Comparison of ENCODE assay signal across 8 cellular contexts in genomic region chr17:44198721-44199552, GRCh38. TPM values are rescaled to one million over a fixed set of nuclear protein-coding genes. Genes with fewer than 3 reads are reported as not detected.
DNase-seq lines count a peak whose midpoint lies in the region; ATAC-seq and TF ChIP-seq lines count a peak whose summit lies in the region.

No MANE protein-coding gene starts in this region.

- H2AFZ ChIP-seq in SK-N-SH (ENCODE audit: low read depth) = no peak overlapping the region
- H2AFZ ChIP-seq in parathyroid adenoma = peak overlapping the region; percentile 39

- no peak for TF ChIP-seq RAD21 in SK-N-SH (IDR thresholded peaks at IDR 0.05; ENCODE audit: low read length)

- intact Hi-C loops in heart right ventricle (cut with DNase I) = loop anchor here in 2 of 10 donors (1.0 to 5.0 kb wide), 2 partner anchors 12 to 57 kb away; partner anchors contain the start of gene HROB (in 1 of the 2)

- DNase-seq in C1 segment of cervical spinal cord (lab: John Stamatoyannopoulos, UW) = peak in 10 of 14 donors; percentile 21 to 79 (median 52)
- peak; percentile 97 for DNase-seq in SK-N-SH
- peak; percentile 82 for DNase-seq in adipocyte (ENCODE audit: low read depth)
- DNase-seq in heart right ventricle = peak; percentile 60 to 72
- no peak for DNase-seq in amniotic stem cell (lab: John Stamatoyannopoulos, UW)

- ATAC-seq in GM19372 (IDR thresholded peaks at IDR 0.05; ENCODE audit: low read depth, unreplicated experiment) = peak; percentile 17
- ATAC-seq in HG03442 (IDR thresholded peaks at IDR 0.05; ENCODE audit: unreplicated experiment) = peak; percentile 24
- ATAC-seq in heart right ventricle = peak; percentile 10 to 35 (median 26)

- TF ChIP-seq CTCF in SK-N-SH (IDR thresholded peaks at IDR 0.05) = no peak
- no peak for TF ChIP-seq CTCF in heart right ventricle (IDR thresholded peaks at IDR 0.05)
- no peak for TF ChIP-seq CTCF in parathyroid adenoma (IDR thresholded peaks at IDR 0.05)

- H3K36me3 ChIP-seq in SK-N-SH (replicated peaks in 1 of 2; ENCODE audit: control insufficient read depth in 1 of 2, insufficient read depth in 2 of 2, low read length in 1 of 2) = peaks cover 31 to 32% of the 10 kb centered on the region in 2 experiments
- peaks cover 33% of the 10 kb centered on the region for H3K36me3 ChIP-seq in adipocyte (ENCODE audit: control insufficient read depth, insufficient read depth, low read length, severe bottlenecking)
- H3K36me3 ChIP-seq in heart right ventricle = peaks cover 0 to 39% (median 30%) of the 10 kb centered on the region in 9 donors
- H3K36me3 ChIP-seq in parathyroid adenoma (ENCODE audit: control insufficient read depth, insufficient read depth, low read length) = no peaks in the 10 kb centered on the region

- TF ChIP-seq EP300 in SK-N-SH (IDR thresholded peaks at IDR 0.05; ENCODE audit: borderline replicate concordance in 1 of 2, low read depth in 1 of 2, low read length in 1 of 2) = no peak

- peak overlapping the region; percentile 61 to 83 for H3K4me3 ChIP-seq in SK-N-SH (ENCODE audit: low read depth in 2 of 2, low read length in 1 of 2)
- peak overlapping the region; percentile 90 for H3K4me3 ChIP-seq in adipocyte (ENCODE audit: low read length)
- H3K4me3 ChIP-seq in heart right ventricle = peak overlapping the region; percentile 92 to 98 (median 94)
- peak overlapping the region; percentile 69 for H3K4me3 ChIP-seq in parathyroid adenoma (ENCODE audit: low read depth, low read length)

- no peaks in the 10 kb centered on the region for H3K9me3 ChIP-seq in SK-N-SH
- no peaks in the 10 kb centered on the region for H3K9me3 ChIP-seq in adipocyte (ENCODE audit: control insufficient read depth, low read length)
- H3K9me3 ChIP-seq in heart right ventricle = no peaks in the 10 kb centered on the region
- H3K9me3 ChIP-seq in parathyroid adenoma (ENCODE audit: control insufficient read depth, low read length) = no peaks in the 10 kb centered on the region

- POLR2A ChIA-PET in SK-N-SH (lab: Yijun Ruan, JAX) = interaction anchor here (0.6 to 1.6 kb wide), 4 partner anchors 12 to 111 kb away, joined by 3 to 7 read pairs (median 4); partner anchors contain the start of genes RUNDC3A and TMUB2

- H3K4me1 ChIP-seq in SK-N-SH (ENCODE audit: control insufficient read depth in 1 of 2, insufficient read depth in 2 of 2, low read depth in 1 of 2, low read length in 1 of 2) (peaks cover 8 to 28% of the 10 kb centered on the region in 2 experiments; a peak in 2 of 4 replicates), adipocyte (ENCODE audit: control insufficient read depth, insufficient read depth, low read length) (peaks cover 35% of the 10 kb centered on the region), heart right ventricle (peaks cover 0 to 45% (median 23%) of the 10 kb centered on the region in 9 donors), parathyroid adenoma (peaks cover 11% of the 10 kb centered on the region)

- H3F3A ChIP-seq in SK-N-SH (replicated peaks; ENCODE audit: insufficient read depth) = peaks cover 4% of the 10 kb centered on the region

- H4K20me1 ChIP-seq in SK-N-SH (ENCODE audit: insufficient read depth) = no peaks in the 10 kb centered on the region

- H3K9ac ChIP-seq in SK-N-SH (peak overlapping the region; percentile 96), adipocyte (ENCODE audit: low read length) (peak overlapping the region; percentile 98), parathyroid adenoma (peak overlapping the region; percentile 72)

- CTCF ChIA-PET in SK-N-SH (lab: Yijun Ruan, JAX) = interaction anchor here (0.8 to 6.6 kb wide), 9 partner anchors 10 to 152 kb away, joined by 3 to 61 read pairs (median 4); partner anchors contain the start of genes ASB16 and UBTF

- peaks cover 42% of the 10 kb centered on the region for H3K79me2 ChIP-seq in SK-N-SH (ENCODE audit: insufficient read depth)
- H3K79me2 ChIP-seq in parathyroid adenoma = no peaks in the 10 kb centered on the region

- no peaks in the 10 kb centered on the region for H3K9me2 ChIP-seq in SK-N-SH

- WGBS in SK-N-SH (ENCODE audit: low lambda C conversion rate) = 2% methylated on average over 26 of the region's 68 CpGs
- 1% methylated on average over 43 to 66 of the region's 68 CpGs for WGBS in heart right ventricle, 2 donors

- no peaks in the 10 kb centered on the region for H3K27me3 ChIP-seq in SK-N-SH (ENCODE audit: insufficient read depth)
- H3K27me3 ChIP-seq in adipocyte (replicated peaks; ENCODE audit: control insufficient read depth, insufficient read depth, low read length) = no peaks in the 10 kb centered on the region
- no peaks in the 10 kb centered on the region for H3K27me3 ChIP-seq in heart right ventricle
- H3K27me3 ChIP-seq in parathyroid adenoma (ENCODE audit: control insufficient read depth, insufficient read depth, low read length) = no peaks in the 10 kb centered on the region

- H3K27ac ChIP-seq in SK-N-SH (ENCODE audit: low read depth in 2 of 2, low read length in 1 of 2) = peak overlapping the region; percentile 85 to 96
- H3K27ac ChIP-seq in heart right ventricle = peak overlapping the region; percentile 97 to 100 (median 99)
- peak overlapping the region; percentile 82 for H3K27ac ChIP-seq in parathyroid adenoma

- H3K4me2 ChIP-seq in SK-N-SH (peak overlapping the region; percentile 86), parathyroid adenoma (ENCODE audit: low read length) (peak overlapping the region; percentile 89)

TF ChIP-seq in SK-N-SH, 30 proteins besides CTCF, POLR2A, EP300 and RAD21:
- TF ChIP-seq SIN3A (IDR thresholded peaks at IDR 0.05; ENCODE audit: borderline replicate concordance, low read depth, low read length) = 0 out of 2 replicates have a peak, but pooled peaks have one; percentile 3
- no peak for TF ChIP-seq MXI1 (IDR thresholded peaks at IDR 0.05; ENCODE audit: low read depth, low read length)
- TF ChIP-seq TEAD4 (IDR thresholded peaks at IDR 0.05; ENCODE audit: borderline replicate concordance, insufficient read depth) = no peak
- no peak for TF ChIP-seq CHD2 (IDR thresholded peaks at IDR 0.05; ENCODE audit: low read length, partially characterized antibody)
- TF ChIP-seq, protein P1, sequence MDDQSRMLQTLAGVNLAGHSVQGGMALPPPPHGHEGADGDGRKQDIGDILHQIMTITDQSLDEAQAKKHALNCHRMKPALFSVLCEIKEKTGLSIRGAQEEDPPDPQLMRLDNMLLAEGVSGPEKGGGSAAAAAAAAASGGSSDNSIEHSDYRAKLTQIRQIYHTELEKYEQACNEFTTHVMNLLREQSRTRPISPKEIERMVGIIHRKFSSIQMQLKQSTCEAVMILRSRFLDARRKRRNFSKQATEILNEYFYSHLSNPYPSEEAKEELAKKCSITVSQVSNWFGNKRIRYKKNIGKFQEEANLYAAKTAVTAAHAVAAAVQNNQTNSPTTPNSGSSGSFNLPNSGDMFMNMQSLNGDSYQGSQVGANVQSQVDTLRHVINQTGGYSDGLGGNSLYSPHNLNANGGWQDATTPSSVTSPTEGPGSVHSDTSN (IDR thresholded peaks at IDR 0.05) = 0 out of 2 replicates have a peak, but pooled peaks have one; percentile 3
- TF ChIP-seq TAF1 (IDR thresholded peaks at IDR 0.05; ENCODE audit: borderline replicate concordance, low read depth, low read length) = peak; percentile 44; the same call in 1 of the 2 replicates
- no peak for TF ChIP-seq IRF3 (IDR thresholded peaks at IDR 0.05; ENCODE audit: low read depth, low read length)
- TF ChIP-seq YY1 (IDR thresholded peaks at IDR 0.05; ENCODE audit: low read depth) = 0 out of 2 replicates have a peak, but pooled peaks have one; percentile 24
- 0 out of 2 replicates have a peak, but pooled peaks have one; percentile 2 for TF ChIP-seq POLR2AphosphoS5 (IDR thresholded peaks at IDR 0.05; ENCODE audit: low read depth, low read length)
- TF ChIP-seq ELF1 (IDR thresholded peaks at IDR 0.05) = 0 out of 2 replicates have a peak, but pooled peaks have one; percentile 28
- TF ChIP-seq TCF12 (IDR thresholded peaks at IDR 0.05) = no peak
- no peak for TF ChIP-seq GATA2 (CRISPR knock-in tag; IDR thresholded peaks at IDR 0.05)

RNA-seq across cellular contexts. Expression of gene ATXN7L3, which starts 0.7 kb away (rescaled TPM):
- polyA plus RNA-seq in SK-N-SH (2012; rRNA removed) (47.7 and 57.9 TPM in 2 replicates), heart right ventricle (10 to 100 TPM; 29.0 to 29.8 TPM)
- polyA plus RNA-seq in SK-N-SH (2012; cell fraction: cytosol; rRNA removed) = 40.2 and 42.2 TPM in 2 replicates
- polyA plus RNA-seq in SK-N-SH (2012; cell fraction: nucleus; rRNA removed) = 140 and 171 TPM in 2 replicates
- 10 to 100 TPM; 23.7 to 40.6 (median 32.4) TPM for total RNA-seq in heart right ventricle

RNA-seq across cellular contexts. Expression of gene TMUB2, which starts 12.2 kb away (rescaled TPM):
- polyA plus RNA-seq in SK-N-SH (2012; rRNA removed) (49.5 and 62.2 TPM in 2 replicates), heart right ventricle (10 to 100 TPM; 27.8 to 37.2 TPM)
- polyA plus RNA-seq in SK-N-SH (2012; cell fraction: cytosol; rRNA removed) = 22.1 and 29.1 TPM in 2 replicates
- 195 and 198 TPM in 2 replicates for polyA plus RNA-seq in SK-N-SH (2012; cell fraction: nucleus; rRNA removed)
- 10 to 100 TPM; 16.3 to 28.3 (median 19.6) TPM for total RNA-seq in heart right ventricle

RNA-seq across cellular contexts. Expression of gene UBTF, which starts 20.5 kb away (rescaled TPM):
- polyA plus RNA-seq in SK-N-SH (2012; rRNA removed) (33.4 and 37.2 TPM in 2 replicates), heart right ventricle (10 to 100 TPM; 30.8 to 34.4 TPM)
- 32.7 and 34.7 TPM in 2 replicates for polyA plus RNA-seq in SK-N-SH (2012; cell fraction: cytosol; rRNA removed)
- 51.1 and 56.2 TPM in 2 replicates for polyA plus RNA-seq in SK-N-SH (2012; cell fraction: nucleus; rRNA removed)
- total RNA-seq in heart right ventricle = 10 to 100 TPM; 35.9 to 56.3 (median 42.5) TPM

RNA-seq across cellular contexts. Expression of gene ASB16, which starts 28.4 kb away (rescaled TPM):
- not detected in 2 replicates for polyA plus RNA-seq in SK-N-SH (2012; rRNA removed)
- 0.01 and 0.03 TPM in 2 replicates for polyA plus RNA-seq in SK-N-SH (2012; cell fraction: cytosol; rRNA removed)
- polyA plus RNA-seq in SK-N-SH (2012; cell fraction: nucleus; rRNA removed) = 0.14 TPM in 2 replicates
- 10 to 100 TPM; 12.4 to 16.4 (median 13.6) TPM for total RNA-seq in heart right ventricle
- 1 to 10 TPM in 1 of 2 donors, under 1 TPM in 1; 0.64 to 6.5 TPM for polyA plus RNA-seq in heart right ventricle

RNA-seq across cellular contexts. Expression of gene HROB, which starts 57.2 kb away (rescaled TPM):
- 3.2 and 4.0 TPM in 2 replicates for polyA plus RNA-seq in SK-N-SH (2012; rRNA removed)
- polyA plus RNA-seq in SK-N-SH (2012; cell fraction: cytosol; rRNA removed) = 1.3 and 2.0 TPM in 2 replicates
- 10.1 TPM in 2 replicates for polyA plus RNA-seq in SK-N-SH (2012; cell fraction: nucleus; rRNA removed)
- total RNA-seq in heart right ventricle = 1 to 10 TPM in 4 of 10 donors, under 1 TPM in 6; 0.49 to 1.9 (median 0.74) TPM
- under 1 TPM; 0.28 to 0.37 TPM for polyA plus RNA-seq in heart right ventricle
